Comparison of ENCODE assay signal across 3 cellular contexts in the genomic region with DNA sequence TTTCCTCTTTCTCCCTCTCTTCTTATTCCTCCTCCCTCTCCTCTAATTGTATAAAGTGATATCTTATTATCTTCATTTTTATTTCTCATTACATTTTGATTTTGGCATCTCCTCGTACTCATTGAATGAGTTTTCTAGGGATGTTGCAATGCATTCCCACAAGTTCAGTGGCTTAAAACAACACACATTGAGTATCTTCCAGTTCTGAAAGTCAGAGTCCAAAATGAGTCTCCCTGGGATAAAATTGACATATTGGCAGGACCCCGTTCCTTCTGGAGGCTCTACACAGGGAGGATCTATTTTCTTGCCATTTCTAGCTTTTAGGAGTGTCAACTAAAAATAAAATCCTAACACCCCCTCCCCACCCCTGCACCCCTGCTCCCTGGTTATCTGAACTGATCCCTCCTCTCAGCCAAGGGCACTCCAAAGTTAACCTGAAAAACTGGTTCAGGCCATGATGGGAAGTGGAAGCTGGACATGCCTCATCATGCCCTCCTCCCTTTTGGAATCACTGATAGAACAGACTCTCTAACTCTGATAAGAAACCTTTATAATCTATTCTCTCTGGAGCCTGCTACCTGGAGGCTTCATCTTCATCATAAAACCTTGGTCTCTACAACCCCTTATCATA. TPM values are rescaled to one million over a fixed set of nuclear protein-coding genes. Genes with fewer than 3 reads are reported as not detected.
"Had no signal": no experiment of that assay in that cellular context is flagged by ENCODE, and none has a peak within 500 bp of the region (broad histone marks: within the 10 kb centered on the region; RNA-seq: fewer than 3 reads in every experiment).

No MANE protein-coding gene starts in this region.

RNA-seq across cellular contexts. Expression of a gene that starts 29.5 kb away (rescaled TPM):
- total RNA-seq: mononuclear cell, natural killer cell had no signal
- polyA plus RNA-seq: immature natural killer cell had no signal
